8 cellular contexts compared by ENCODE assay signal in genomic region chr3:52197842-52198625, GRCh38. TPM values are rescaled to one million over a fixed set of nuclear protein-coding genes. Genes with fewer than 3 reads are reported as not detected.
A peak's percentile ranks its signal among the peaks of the same experiment; 100 is the strongest.
DNase-seq lines count a peak whose midpoint lies in the region; ATAC-seq, FAIRE-seq and TF ChIP-seq lines count a peak whose summit lies in the region.

ALAS1 (plus strand) TSS chr3:52198160; CDS start chr3:52199242, 1,082 bp downstream.

- H3K4me3 ChIP-seq in AG10803 (ENCODE audit: low read length) (peak within 1 kb of the TSS; percentile 83), keratinocyte (ENCODE audit: control insufficient read depth in 2 of 3, extremely low read depth in 1 of 3, insufficient read depth in 2 of 3, low read depth in 1 of 3, low read length in 3 of 3) (peak within 1 kb of the TSS; percentile 62 to 93 (median 92))

- peak within 1 kb of the TSS; percentile 94 for H3K4me2 ChIP-seq in keratinocyte (ENCODE audit: control insufficient read depth, extremely low read depth, insufficient read depth, low read depth, low read length)

- peak within 1 kb of the TSS; percentile 77 for H2AFZ ChIP-seq in keratinocyte (ENCODE audit: control insufficient read depth, low read length)

- peaks cover 18% of the 10 kb centered on the region for H3K79me2 ChIP-seq in keratinocyte (ENCODE audit: control insufficient read depth, insufficient read depth, low read length)

- H3K9me3 Mint-ChIP-seq in central memory CD8-positive, alpha-beta T cell, result no peaks in the 10 kb centered on the region

- FAIRE-seq in keratinocyte (lab: Jason Lieb, UNC), result no peak

- H3K9me1 ChIP-seq in keratinocyte (ENCODE audit: control insufficient read depth, extremely low read depth, insufficient read depth, low read length), result no peaks in the 10 kb centered on the region

- H3K27me3 ChIP-seq in keratinocyte (ENCODE audit: control insufficient read depth, extremely low read depth, insufficient read depth, low read length), result no peaks in the 10 kb centered on the region

- peak; percentile 99 for TF ChIP-seq POLR2A in GM18951 (IDR thresholded peaks at IDR 0.05; ENCODE audit: extremely low read depth, insufficient read depth, insufficient read length)

- no peaks in the 10 kb centered on the region for H3K9me3 ChIP-seq in keratinocyte (ENCODE audit: control insufficient read depth, low read depth, low read length)

- H3K27ac Mint-ChIP-seq in central memory CD8-positive, alpha-beta T cell (ENCODE audit: low read depth), result peak within 1 kb of the TSS; percentile 99

- dilution Hi-C loops in keratinocyte (cut with MboI; ENCODE audit: extremely low pct_ligation_motif_present, low sequenced_read_pairs), result no loop called here

- in situ Hi-C loops in GM18951 (cut with MboI; ENCODE audit: low sequenced_read_pairs, unreplicated experiment), result no loop called here

- H3K9ac ChIP-seq in keratinocyte (ENCODE audit: control insufficient read depth, extremely low read depth, insufficient read depth, low read length), result peak within 1 kb of the TSS; percentile 86

- peak within 1 kb of the TSS; percentile 98 for H3K4me3 Mint-ChIP-seq in central memory CD8-positive, alpha-beta T cell

- peaks cover 10 to 21% of the 10 kb centered on the region in 2 experiments for H3K36me3 ChIP-seq in keratinocyte (ENCODE audit: control insufficient read depth in 2 of 2, extremely low read depth in 1 of 2, insufficient read depth in 2 of 2, low read length in 2 of 2)

- no peaks in the 10 kb centered on the region for H3K27me3 Mint-ChIP-seq in central memory CD8-positive, alpha-beta T cell

- H3K27ac ChIP-seq in keratinocyte (ENCODE audit: control insufficient read depth, insufficient read depth, low read length), result peak within 1 kb of the TSS; percentile 66

- peaks cover 23% of the 10 kb centered on the region for H3K4me1 ChIP-seq in keratinocyte (ENCODE audit: control insufficient read depth, extremely low read depth, insufficient read depth, low read length)

- peaks cover 32% of the 10 kb centered on the region for H3K36me3 Mint-ChIP-seq in central memory CD8-positive, alpha-beta T cell (ENCODE audit: insufficient read depth)

- DNase-seq in AG10803 (ENCODE audit: low read depth), result peak; percentile 76
- DNase-seq in NCI-H446 treated with DMSO at 0.1 percent for 48 hours (lab: John Stamatoyannopoulos, UW), result peak; percentile 41
- peak; percentile 92 to 95 for DNase-seq in central memory CD8-positive, alpha-beta T cell (ENCODE audit: low spot score in 2 of 2)
- peak; percentile 70 for DNase-seq in keratinocyte (ENCODE audit: low read depth, low spot score)
- DNase-seq in stimulated activated CD4-positive, alpha-beta T cell treated with anti-CD3 and anti-CD28 coated beads, Interleukin-15, amount 100 ng/mL, for 1 hour (ENCODE audit: low read depth in 1 of 2, low spot score in 1 of 2), result peak; percentile 91 to 95

- peak; percentile 78 for ATAC-seq in HG03175 (IDR thresholded peaks at IDR 0.05; ENCODE audit: unreplicated experiment)
- ATAC-seq in activated CD4-positive, CD25-positive, alpha-beta regulatory T cell treated with anti-CD3 and anti-CD28 coated beads, Interleukin-2, amount 50 U/mL, for 24 hours, result peak; percentile 93 to 94
- peak; percentile 99 for ATAC-seq in central memory CD8-positive, alpha-beta T cell (replicated peaks; ENCODE audit: extremely low read depth, poor library complexity, severe bottlenecking)

- H4K20me1 ChIP-seq in keratinocyte (ENCODE audit: control insufficient read depth, extremely low read depth, insufficient read depth, low read length), result no peaks in the 10 kb centered on the region

- TF ChIP-seq CTCF in AG10803 (conservative IDR thresholded peaks at IDR 0.05; ENCODE audit: low read length) (no peak), keratinocyte (optimal IDR thresholded peaks at IDR 0.05 in 1 of 3, IDR thresholded peaks at IDR 0.05 in 1 of 3, conservative IDR thresholded peaks at IDR 0.05 in 1 of 3; ENCODE audit: extremely low read depth in 1 of 3, insufficient read depth in 2 of 3, low read length in 3 of 3) (no peak)

- peaks cover 37% of the 10 kb centered on the region for H3K4me1 Mint-ChIP-seq in central memory CD8-positive, alpha-beta T cell

RNA-seq across cellular contexts. Expression of gene ALAS1, which starts in this region (rescaled TPM):
- 54.6 to 109 TPM (median 74.1 TPM) in 3 replicates for polyA plus RNA-seq in keratinocyte
- 31.4 TPM for polyA plus RNA-seq in keratinocyte (2011; ENCODE audit: low read depth)
- polyA plus RNA-seq in keratinocyte (2011; cell fraction: cytosol; rRNA removed), result 70.5 and 82.2 TPM in 2 replicates
- 119 and 125 TPM in 2 replicates for polyA plus RNA-seq in keratinocyte (2011; cell fraction: nucleus; rRNA removed)
- polyA plus RNA-seq in keratinocyte (2012; ENCODE audit: low replicate concordance), result 51.4 and 67.5 TPM in 2 replicates
- 48.8 to 118 TPM (median 51.9 TPM) in 3 replicates for polyA minus RNA-seq in keratinocyte
- 53.9 TPM for polyA minus RNA-seq in keratinocyte (2011; cell fraction: cytosol; rRNA and poly(A)+ RNA removed)
- 40.9 and 59.5 TPM in 2 replicates for polyA minus RNA-seq in keratinocyte (2011; cell fraction: nucleus; rRNA and poly(A)+ RNA removed)

Comparison
In these comparisons a context has a peak if more than half of its experiments do, and no peak if none do; other contexts are left out.
1. Peak in every context shown above with its lines: DNase-seq, ATAC-seq, H3K4me3 ChIP-seq and H3K27ac ChIP-seq.
2. DNase-seq: peak in every context shown above with its lines; median percentile 94 in central memory CD8-positive, alpha-beta T cell; 93 in stimulated activated CD4-positive, alpha-beta T cell treated with anti-CD3 and anti-CD28 coated beads, Interleukin-15, amount 100 ng/mL, for 1 hour; 76 in AG10803; 70 in keratinocyte; 41 in NCI-H446 treated with DMSO at 0.1 percent for 48 hours.